ENCODE assay signal across 8 cellular contexts in the genomic region with DNA sequence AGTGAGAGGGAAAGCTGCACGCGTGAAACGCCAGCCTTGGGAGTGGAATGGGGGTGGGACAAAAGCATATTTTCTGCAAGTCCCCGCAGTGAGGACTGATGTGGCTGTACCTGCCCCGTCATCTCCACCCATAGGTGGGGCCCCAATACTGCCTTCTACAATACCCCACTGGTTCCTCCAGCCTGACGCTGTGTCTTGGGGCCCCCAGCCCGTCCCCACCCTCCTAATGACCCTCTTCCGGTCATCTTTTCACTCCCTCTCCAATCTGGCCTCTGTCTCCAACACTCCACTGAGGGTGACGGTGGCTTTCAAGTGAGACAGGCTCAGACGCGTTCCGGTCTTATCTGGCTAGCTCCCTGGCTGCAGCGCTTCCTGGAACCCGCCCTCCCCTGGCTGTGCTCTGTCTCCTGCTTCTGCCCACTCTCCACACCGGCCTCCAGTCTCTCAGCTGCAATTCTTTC.
A peak's percentile ranks its signal among the peaks of the same experiment; 100 is the strongest.
DNase-seq lines count a peak whose midpoint lies in the region; ATAC-seq and TF ChIP-seq lines count a peak whose summit lies in the region.

No MANE protein-coding gene starts in this region.

- no peaks in the 10 kb centered on the region for H3K27me3 ChIP-seq in tibial nerve
- H3K27me3 ChIP-seq in MG63, result no peaks in the 10 kb centered on the region

- peak overlapping the region; percentile 21 to 86 (median 48) for H3K27ac ChIP-seq in tibial nerve

- ATAC-seq in left colon, result peak; percentile 81

- intact Hi-C loops in left colon (cut with DNase I, micrococcal nuclease), result no loop called here

- TF ChIP-seq POLR2A in tibial nerve (IDR thresholded peaks at IDR 0.05), result peak in 1 of 2 donors; percentile 12

- H3K9me3 ChIP-seq in tibial nerve (no peaks in the 10 kb centered on the region), MG63 (no peaks in the 10 kb centered on the region)

- TF ChIP-seq CTCF in cardiac fibroblast (IDR thresholded peaks at IDR 0.05; ENCODE audit: low read depth, low read length) (no peak), tibial nerve (IDR thresholded peaks at IDR 0.05) (peak in 1 of 5 experiments; percentile 11)

- DNase-seq in DMS79 treated with DMSO at 0.1 percent for 48 hours (lab: John Stamatoyannopoulos, UW), result peak; percentile 28
- DNase-seq in DMS79 (lab: John Stamatoyannopoulos, UW), result no peak
- peak; percentile 48 to 67 for DNase-seq in cardiac fibroblast (ENCODE audit: low read depth in 2 of 2)
- peak; percentile 78 to 81 for DNase-seq in left colon
- no peak for DNase-seq in tibial nerve (ENCODE audit: low spot score in 2 of 2)
- no peak for DNase-seq in NCI-H774 (lab: John Stamatoyannopoulos, UW)
- DNase-seq in NCI-H2081 (lab: John Stamatoyannopoulos, UW), result no peak
- DNase-seq in MG63, result no peak

- H3K4me3 ChIP-seq in cardiac fibroblast (replicated peaks in 1 of 2; ENCODE audit: low read depth in 2 of 2, low read length in 2 of 2), result no peak overlapping the region
- H3K4me3 ChIP-seq in tibial nerve, result no peak overlapping the region
- no peak overlapping the region for H3K4me3 ChIP-seq in MG63

- H3K4me1 ChIP-seq in tibial nerve, result peaks cover 0 to 84% (median 61%) of the 10 kb centered on the region in 4 donors

- peak in 1 of 2 donors; percentile 23 for TF ChIP-seq EP300 in tibial nerve (IDR thresholded peaks at IDR 0.05)

- H3K36me3 ChIP-seq in tibial nerve, result no peaks in the 10 kb centered on the region
- H3K36me3 ChIP-seq in MG63, result no peaks in the 10 kb centered on the region; the same call in 1 of the 2 replicates

- WGBS in tibial nerve, 2 donors, result 26% methylated on average over 15 of the region's 15 CpGs

Comparison
In these comparisons a context has a peak if more than half of its experiments do, and no peak if none do; other contexts are left out.
1. DNase-seq: peak in DMS79 treated with DMSO at 0.1 percent for 48 hours (single experiment), cardiac fibroblast (2 of 2) and left colon (2 of 2); none in DMS79 (single experiment), tibial nerve (0 of 2), NCI-H774 (single experiment), NCI-H2081 (0 of 2) and MG63 (single experiment).